ENCODE assay signal across 1 cellular context in genomic region chr1:44672254-44672955, GRCh38.
TF ChIP-seq lines count a peak whose summit lies in the region.

No MANE protein-coding gene starts in this region.

TF ChIP-seq in WTC11, 78 proteins besides CTCF, POLR2A, EP300 and RAD21 (continued from another document):
- TF ChIP-seq, protein P1, sequence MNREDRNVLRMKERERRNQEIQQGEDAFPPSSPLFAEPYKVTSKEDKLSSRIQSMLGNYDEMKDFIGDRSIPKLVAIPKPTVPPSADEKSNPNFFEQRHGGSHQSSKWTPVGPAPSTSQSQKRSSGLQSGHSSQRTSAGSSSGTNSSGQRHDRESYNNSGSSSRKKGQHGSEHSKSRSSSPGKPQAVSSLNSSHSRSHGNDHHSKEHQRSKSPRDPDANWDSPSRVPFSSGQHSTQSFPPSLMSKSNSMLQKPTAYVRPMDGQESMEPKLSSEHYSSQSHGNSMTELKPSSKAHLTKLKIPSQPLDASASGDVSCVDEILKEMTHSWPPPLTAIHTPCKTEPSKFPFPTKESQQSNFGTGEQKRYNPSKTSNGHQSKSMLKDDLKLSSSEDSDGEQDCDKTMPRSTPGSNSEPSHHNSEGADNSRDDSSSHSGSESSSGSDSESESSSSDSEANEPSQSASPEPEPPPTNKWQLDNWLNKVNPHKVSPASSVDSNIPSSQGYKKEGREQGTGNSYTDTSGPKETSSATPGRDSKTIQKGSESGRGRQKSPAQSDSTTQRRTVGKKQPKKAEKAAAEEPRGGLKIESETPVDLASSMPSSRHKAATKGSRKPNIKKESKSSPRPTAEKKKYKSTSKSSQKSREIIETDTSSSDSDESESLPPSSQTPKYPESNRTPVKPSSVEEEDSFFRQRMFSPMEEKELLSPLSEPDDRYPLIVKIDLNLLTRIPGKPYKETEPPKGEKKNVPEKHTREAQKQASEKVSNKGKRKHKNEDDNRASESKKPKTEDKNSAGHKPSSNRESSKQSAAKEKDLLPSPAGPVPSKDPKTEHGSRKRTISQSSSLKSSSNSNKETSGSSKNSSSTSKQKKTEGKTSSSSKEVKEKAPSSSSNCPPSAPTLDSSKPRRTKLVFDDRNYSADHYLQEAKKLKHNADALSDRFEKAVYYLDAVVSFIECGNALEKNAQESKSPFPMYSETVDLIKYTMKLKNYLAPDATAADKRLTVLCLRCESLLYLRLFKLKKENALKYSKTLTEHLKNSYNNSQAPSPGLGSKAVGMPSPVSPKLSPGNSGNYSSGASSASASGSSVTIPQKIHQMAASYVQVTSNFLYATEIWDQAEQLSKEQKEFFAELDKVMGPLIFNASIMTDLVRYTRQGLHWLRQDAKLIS (CRISPR knock-in tag; IDR thresholded peaks at IDR 0.05; ENCODE audit: borderline replicate concordance): no peak
- TF ChIP-seq ZNF138 (CRISPR knock-in tag; conservative IDR thresholded peaks at IDR 0.05) (no peak), ETV6 (CRISPR knock-in tag; IDR thresholded peaks at IDR 0.05) (no peak)
- TF ChIP-seq, protein P2, sequence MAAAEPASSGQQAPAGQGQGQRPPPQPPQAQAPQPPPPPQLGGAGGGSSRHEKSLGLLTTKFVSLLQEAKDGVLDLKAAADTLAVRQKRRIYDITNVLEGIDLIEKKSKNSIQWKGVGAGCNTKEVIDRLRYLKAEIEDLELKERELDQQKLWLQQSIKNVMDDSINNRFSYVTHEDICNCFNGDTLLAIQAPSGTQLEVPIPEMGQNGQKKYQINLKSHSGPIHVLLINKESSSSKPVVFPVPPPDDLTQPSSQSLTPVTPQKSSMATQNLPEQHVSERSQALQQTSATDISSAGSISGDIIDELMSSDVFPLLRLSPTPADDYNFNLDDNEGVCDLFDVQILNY (CRISPR knock-in tag; IDR thresholded peaks at IDR 0.05): no peak
TF ChIP-seq in WTC11: peak in this region for 0.
